ENCODE assay signal across 33 cellular contexts in genomic region chr12:70248916-70249315, GRCh38. TPM values are rescaled to one million over a fixed set of nuclear protein-coding genes. Genes with fewer than 3 reads are reported as not detected.
DNase-seq lines count a peak whose midpoint lies in the region; ATAC-seq and TF ChIP-seq lines count a peak whose summit lies in the region.
"Had no signal": no experiment of that assay in that cellular context is flagged by ENCODE, and none has a peak within 500 bp of the region (broad histone marks: within the 10 kb centered on the region; RNA-seq: fewer than 3 reads in every experiment).

No MANE protein-coding gene starts in this region.

- peaks cover 0 to 92% (median 30%) of the 10 kb centered on the region in 4 donors for H3K4me1 ChIP-seq in tibial artery

- TF ChIP-seq CTCF in natural killer cell (IDR thresholded peaks at IDR 0.05) (no peak), WTC11 (IDR thresholded peaks at IDR 0.05) (no peak), fibroblast of pulmonary artery (IDR thresholded peaks at IDR 0.05; ENCODE audit: low read length, missing control alignments) (no peak), tibial artery (IDR thresholded peaks at IDR 0.05) (no peak)

- no peaks in the 10 kb centered on the region for H3K27me3 ChIP-seq in tibial artery
- H3K27me3 ChIP-seq: ascending aorta, cardiac muscle cell, colonic mucosa, foreskin keratinocyte, ovary, uterus had no signal

- DNase-seq in natural killer cell (no peak), WTC11 (ENCODE audit: low spot score) (no peak), fibroblast of pulmonary artery (ENCODE audit: low read depth) (peak; percentile 27), tibial artery (no peak), activated gamma-delta T cell (lab: John Stamatoyannopoulos, UW) (no peak)
- no peak for DNase-seq in natural killer cell treated with Interleukin-12 subunit alpha and Interleukin-12 subunit beta and Interleukin-15 and Interleukin-18, amount 100 ng/mL, for 72 hours (ENCODE audit: low spot score)
- no peak for DNase-seq in activated CD8-positive, alpha-beta memory T cell treated with anti-CD3 and anti-CD28 coated beads for 24 hours
- DNase-seq: activated CD4-positive, alpha-beta T cell treated with anti-CD3 and anti-CD28 coated beads for 36 hours; activated CD8-positive, alpha-beta T cell treated with anti-CD3 and anti-CD28 coated beads, Interleukin-2, amount 10 ng/mL, durations not matched to agents 7 days and 5 days; CD4-positive, alpha-beta memory T cell; colonic mucosa; effector CD8-positive, alpha-beta T cell; EL; foreskin keratinocyte; H7; NCI-H1436; NCI-H226; NCI-H69; ovary; Right ventricle myocardium superior; stimulated activated naive CD4-positive, alpha-beta T cell; uterus had no signal

- H3K36me3 ChIP-seq in tibial artery: no peaks in the 10 kb centered on the region
- H3K36me3 ChIP-seq: ascending aorta, cardiac muscle cell, colonic mucosa, ovary, uterus had no signal

- H3K27ac Mint-ChIP-seq in natural killer cell: peak overlapping the region; percentile 3 to 13
- no peak overlapping the region for H3K27ac Mint-ChIP-seq in natural killer cell treated with Interleukin-12 subunit alpha and Interleukin-12 subunit beta and Interleukin-15 and Interleukin-18, amount 100 ng/mL, for 72 hours
- peak overlapping the region; percentile 19; the same call in 1 of the 2 replicates for H3K27ac Mint-ChIP-seq in WTC11
- H3K27ac Mint-ChIP-seq: activated CD4-positive, alpha-beta T cell treated with anti-CD3 and anti-CD28 coated beads for 36 hours; activated CD8-positive, alpha-beta T cell treated with anti-CD3 and anti-CD28 coated beads, Interleukin-2, amount 10 ng/mL, durations not matched to agents 7 days and 5 days; activated naive CD4-positive, alpha-beta T cell treated with anti-CD3 and anti-CD28 coated beads, Interleukin-2, amount 50 U/mL, for 72 hours; activated T-helper 17 cell treated with anti-CD3 and anti-CD28 coated beads, Interleukin-2, amount 50 U/mL, for 72 hours; B cell; T-helper 2 cell treated with Interferon-gamma antibody and Interleukin-4, amounts not matched to agents 5 μg/mL and 100 μg/mL, for 36 hours had no signal

- H3K9me3 Mint-ChIP-seq in natural killer cell: no peaks in the 10 kb centered on the region
- H3K9me3 Mint-ChIP-seq in natural killer cell treated with Interleukin-12 subunit alpha and Interleukin-12 subunit beta and Interleukin-15 and Interleukin-18, amount 100 ng/mL, for 72 hours: no peaks in the 10 kb centered on the region
- no peaks in the 10 kb centered on the region for H3K9me3 Mint-ChIP-seq in WTC11
- H3K9me3 Mint-ChIP-seq: activated naive CD4-positive, alpha-beta T cell treated with anti-CD3 and anti-CD28 coated beads, Interleukin-2, amount 50 U/mL, for 72 hours; activated T-helper 17 cell treated with anti-CD3 and anti-CD28 coated beads, Interleukin-2, amount 50 U/mL, for 72 hours; CD4-positive, alpha-beta memory T cell; neural crest cell; T-helper 2 cell treated with Interferon-gamma antibody and Interleukin-4, amounts not matched to agents 5 μg/mL and 100 μg/mL, for 36 hours had no signal

- peak overlapping the region; percentile 3 to 97 for H3K27ac ChIP-seq in tibial artery
- H3K27ac ChIP-seq: ascending aorta, cardiac muscle cell, colonic mucosa, foreskin keratinocyte, KMS-11, ovary, skin epidermis, uterus had no signal

- intact Hi-C loops in natural killer cell (cut with micrococcal nuclease): no loop called here
- intact Hi-C loops in tibial artery (cut with DNase I; ENCODE audit: low total_unique reads): no loop called here

- H3K4me3 ChIP-seq in fibroblast of pulmonary artery (replicated peaks; ENCODE audit: low read depth, low read length) (no peak overlapping the region), tibial artery (no peak overlapping the region)
- H3K4me3 ChIP-seq: ascending aorta, cardiac muscle cell, colonic mucosa, ovary, skin epidermis, uterus had no signal

- H3K36me3 Mint-ChIP-seq in natural killer cell: no peaks in the 10 kb centered on the region
- peaks cover 10% of the 10 kb centered on the region for H3K36me3 Mint-ChIP-seq in natural killer cell treated with Interleukin-12 subunit alpha and Interleukin-12 subunit beta and Interleukin-15 and Interleukin-18, amount 100 ng/mL, for 72 hours
- peaks cover 8% of the 10 kb centered on the region for H3K36me3 Mint-ChIP-seq in WTC11

- H3K27me3 Mint-ChIP-seq in natural killer cell (ENCODE audit: low read depth in 2 of 2): no peaks in the 10 kb centered on the region
- H3K27me3 Mint-ChIP-seq in natural killer cell treated with Interleukin-12 subunit alpha and Interleukin-12 subunit beta and Interleukin-15 and Interleukin-18, amount 100 ng/mL, for 72 hours: no peaks in the 10 kb centered on the region
- no peaks in the 10 kb centered on the region for H3K27me3 Mint-ChIP-seq in WTC11 (ENCODE audit: low read depth)
- H3K27me3 Mint-ChIP-seq: activated CD4-positive, alpha-beta T cell treated with anti-CD3 and anti-CD28 coated beads for 36 hours; activated T-helper 17 cell treated with anti-CD3 and anti-CD28 coated beads, Interleukin-2, amount 50 U/mL, for 72 hours; B cell; CD4-positive, alpha-beta memory T cell had no signal

- CTCF ChIA-PET in WTC11 (lab: Charles Lee): no interaction called here

- H3K4me3 Mint-ChIP-seq in natural killer cell: no peak overlapping the region
- no peak overlapping the region for H3K4me3 Mint-ChIP-seq in natural killer cell treated with Interleukin-12 subunit alpha and Interleukin-12 subunit beta and Interleukin-15 and Interleukin-18, amount 100 ng/mL, for 72 hours
- no peak overlapping the region for H3K4me3 Mint-ChIP-seq in WTC11
- H3K4me3 Mint-ChIP-seq: activated CD4-positive, alpha-beta T cell treated with anti-CD3 and anti-CD28 coated beads for 36 hours; activated CD8-positive, alpha-beta T cell treated with anti-CD3 and anti-CD28 coated beads, Interleukin-2, amount 10 ng/mL, durations not matched to agents 7 days and 5 days; activated T-helper 17 cell treated with anti-CD3 and anti-CD28 coated beads, Interleukin-2, amount 50 U/mL, for 72 hours; B cell; T-helper 2 cell treated with Interferon-gamma antibody and Interleukin-4, amounts not matched to agents 5 μg/mL and 100 μg/mL, for 36 hours had no signal

- no peaks in the 10 kb centered on the region for H3K9me3 ChIP-seq in tibial artery
- H3K9me3 ChIP-seq: ascending aorta, colonic mucosa, ovary, uterus had no signal

- POLR2A ChIA-PET in WTC11 (lab: Charles Lee): no interaction called here

- ATAC-seq in natural killer cell: no peak
- no peak for ATAC-seq in natural killer cell treated with Interleukin-12 subunit alpha and Interleukin-12 subunit beta and Interleukin-15 and Interleukin-18, amount 100 ng/mL, for 72 hours
- no peak for ATAC-seq in WTC11
- no peak for ATAC-seq in HG03432 (IDR thresholded peaks at IDR 0.05; ENCODE audit: unreplicated experiment)
- ATAC-seq: activated CD4-positive, alpha-beta T cell treated with anti-CD3 and anti-CD28 coated beads for 36 hours; activated CD8-positive, alpha-beta T cell treated with anti-CD3 and anti-CD28 coated beads, Interleukin-2, amount 10 ng/mL, durations not matched to agents 7 days and 5 days; activated naive CD4-positive, alpha-beta T cell treated with anti-CD3 and anti-CD28 coated beads, Interleukin-2, amount 50 U/mL, for 72 hours; activated T-helper 17 cell treated with anti-CD3 and anti-CD28 coated beads, Interleukin-2, amount 50 U/mL, for 72 hours; foreskin keratinocyte; Panc1 had no signal

- peaks cover 68 to 85% of the 10 kb centered on the region in 2 donors for H3K4me1 Mint-ChIP-seq in natural killer cell
- peaks cover 46 to 48% of the 10 kb centered on the region in 2 donors for H3K4me1 Mint-ChIP-seq in natural killer cell treated with Interleukin-12 subunit alpha and Interleukin-12 subunit beta and Interleukin-15 and Interleukin-18, amount 100 ng/mL, for 72 hours (ENCODE audit: low read depth in 2 of 2)
- peaks cover 84% of the 10 kb centered on the region for H3K4me1 Mint-ChIP-seq in WTC11

TF ChIP-seq in WTC11, 78 proteins besides CTCF, POLR2A, EP300 and RAD21:
- TF ChIP-seq NR1H2 (CRISPR knock-in tag; IDR thresholded peaks at IDR 0.05) (no peak), KAT7 (CRISPR knock-in tag; IDR thresholded peaks at IDR 0.05; ENCODE audit: borderline replicate concordance) (no peak), ZMAT4 (CRISPR knock-in tag; IDR thresholded peaks at IDR 0.05) (no peak)
- TF ChIP-seq, protein P1, sequence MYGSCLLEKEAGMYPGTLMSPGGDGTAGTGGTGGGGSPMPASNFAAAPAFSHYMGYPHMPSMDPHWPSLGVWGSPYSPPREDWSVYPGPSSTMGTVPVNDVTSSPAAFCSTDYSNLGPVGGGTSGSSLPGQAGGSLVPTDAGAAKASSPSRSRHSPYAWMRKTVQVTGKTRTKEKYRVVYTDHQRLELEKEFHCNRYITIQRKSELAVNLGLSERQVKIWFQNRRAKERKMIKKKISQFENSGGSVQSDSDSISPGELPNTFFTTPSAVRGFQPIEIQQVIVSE (CRISPR knock-in tag; IDR thresholded peaks at IDR 0.05; ENCODE audit: borderline replicate concordance): no peak

RNA-seq across cellular contexts. Expression of gene CNOT2, which starts 5.7 kb away (rescaled TPM):
- total RNA-seq in natural killer cell (100 to 1,000 TPM; 160 to 178 (median 173) TPM), WTC11 (2021) (59.7 to 64.7 TPM (median 60.5 TPM) in 3 replicates)
- 10 to 100 TPM; 74.1 to 82.9 TPM for total RNA-seq in natural killer cell treated with Interleukin-12 subunit alpha and Interleukin-12 subunit beta and Interleukin-15 and Interleukin-18, amount 100 ng/mL, for 72 hours

Comparison
In these comparisons a context has a peak if more than half of its experiments do, and no peak if none do; other contexts are left out.
1. H3K27ac Mint-ChIP-seq: peak in natural killer cell (2 of 2) and WTC11 (single experiment); none in natural killer cell treated with Interleukin-12 subunit alpha and Interleukin-12 subunit beta and Interleukin-15 and Interleukin-18, amount 100 ng/mL, for 72 hours (0 of 2).